ENCODE assay signal across 12 cellular contexts in genomic region chr11:3831378-3832239, GRCh38. TPM values are rescaled to one million over a fixed set of nuclear protein-coding genes. Genes with fewer than 3 reads are reported as not detected.
DNase-seq lines count a peak whose midpoint lies in the region; ATAC-seq and TF ChIP-seq lines count a peak whose summit lies in the region.
"Had no signal": no experiment of that assay in that cellular context is flagged by ENCODE, and none has a peak within 500 bp of the region (broad histone marks: within the 10 kb centered on the region; RNA-seq: fewer than 3 reads in every experiment).

No MANE protein-coding gene starts in this region.

- peak overlapping the region; percentile 48 for H3K27ac ChIP-seq in effector memory CD4-positive, alpha-beta T cell (ENCODE audit: insufficient read depth, low read length, poor library complexity, severe bottlenecking)
- peak overlapping the region in 2 of 4 donors; percentile 2 to 41 for H3K27ac ChIP-seq in body of pancreas

- TF ChIP-seq POLR2A in body of pancreas (IDR thresholded peaks at IDR 0.05) = no peak

- DNase-seq in HFFc6 (no peak), T-helper 17 cell (no peak), neural crest cell (ENCODE audit: low read depth, low spot score) (no peak), iPS-NIHi7 (ENCODE audit: extremely low spot score) (no peak), Ammon's horn (ENCODE audit: low spot score) (no peak), germinal center (ENCODE audit: low spot score) (no peak), body of pancreas (no peak)
- no peak for DNase-seq in effector memory CD4-positive, alpha-beta T cell
- DNase-seq: DND-41, foreskin melanocyte, NCI-H510A treated with DMSO at 0.1 percent for 48 hours, T1000 had no signal

- H3K36me3 Mint-ChIP-seq in HFFc6 (ENCODE audit: low read depth) = peaks cover 31% of the 10 kb centered on the region; the same call in 1 of the 2 replicates
- H3K36me3 Mint-ChIP-seq in T-helper 17 cell (ENCODE audit: low read depth) = peaks cover 4% of the 10 kb centered on the region
- H3K36me3 Mint-ChIP-seq in neural crest cell (ENCODE audit: low read depth) = peaks cover 30% of the 10 kb centered on the region

- H3K4me1 ChIP-seq in effector memory CD4-positive, alpha-beta T cell (ENCODE audit: control insufficient read depth, insufficient read depth, low read length, poor library complexity, severe bottlenecking) = peaks cover 55% of the 10 kb centered on the region
- peaks cover 15% of the 10 kb centered on the region for H3K4me1 ChIP-seq in body of pancreas

- peaks cover 2% of the 10 kb centered on the region; the same call in 1 of the 2 replicates for H3K27me3 Mint-ChIP-seq in HFFc6 (ENCODE audit: insufficient read depth)
- H3K27me3 Mint-ChIP-seq in T-helper 17 cell = no peaks in the 10 kb centered on the region
- H3K27me3 Mint-ChIP-seq in neural crest cell (ENCODE audit: low read depth) = no peaks in the 10 kb centered on the region

- no peak overlapping the region for H3K4me3 ChIP-seq in effector memory CD4-positive, alpha-beta T cell (ENCODE audit: insufficient read depth, low read depth, low read length, poor library complexity, severe bottlenecking)
- H3K4me3 ChIP-seq in body of pancreas = no peak overlapping the region

- TF ChIP-seq CTCF in HFFc6 (IDR thresholded peaks at IDR 0.05) (no peak), neural crest cell (conservative IDR thresholded peaks at IDR 0.05) (no peak), body of pancreas (IDR thresholded peaks at IDR 0.05) (no peak)

- intact Hi-C loops in body of pancreas (cut with DNase I) = no loop called here

- peaks cover 46% of the 10 kb centered on the region for H3K36me3 ChIP-seq in effector memory CD4-positive, alpha-beta T cell (ENCODE audit: control insufficient read depth, insufficient read depth, low read length)
- peaks cover 0 to 8% of the 10 kb centered on the region in 2 donors for H3K36me3 ChIP-seq in body of pancreas (replicated peaks in 1 of 2; ENCODE audit: insufficient read depth in 1 of 2, low read depth in 2 of 2)

- WGBS in body of pancreas, 2 donors = 63 to 82% methylated on average over 12 to 13 of the region's 13 CpGs

- H3K4me3 Mint-ChIP-seq in HFFc6 = no peak overlapping the region
- peak overlapping the region; percentile 71 for H3K4me3 Mint-ChIP-seq in T-helper 17 cell
- H3K4me3 Mint-ChIP-seq in neural crest cell = no peak overlapping the region

- H3K27me3 ChIP-seq in effector memory CD4-positive, alpha-beta T cell (replicated peaks; ENCODE audit: control insufficient read depth, insufficient read depth, low read length, poor library complexity, severe bottlenecking) = no peaks in the 10 kb centered on the region
- no peaks in the 10 kb centered on the region for H3K27me3 ChIP-seq in body of pancreas

- ATAC-seq in T-helper 17 cell = peak; percentile 43
- ATAC-seq in body of pancreas = no peak

- H3K4me1 Mint-ChIP-seq in HFFc6 (ENCODE audit: low read depth) (peaks cover 21% of the 10 kb centered on the region), T-helper 17 cell (peaks cover 64% of the 10 kb centered on the region), neural crest cell (peaks cover 23% of the 10 kb centered on the region)

- H3K9me3 ChIP-seq in T-helper 17 cell (ENCODE audit: control insufficient read depth, low read length, poor library complexity, severe bottlenecking) (no peaks in the 10 kb centered on the region), body of pancreas (no peaks in the 10 kb centered on the region)
- H3K9me3 ChIP-seq in effector memory CD4-positive, alpha-beta T cell (ENCODE audit: control insufficient read depth, low read length) = no peaks in the 10 kb centered on the region

- peak overlapping the region; percentile 34 for H3K27ac Mint-ChIP-seq in HFFc6
- peak overlapping the region; percentile 98 for H3K27ac Mint-ChIP-seq in T-helper 17 cell
- H3K27ac Mint-ChIP-seq in neural crest cell (ENCODE audit: unreplicated experiment) = peak overlapping the region; percentile 59

- H3K9me3 Mint-ChIP-seq in HFFc6 = no peaks in the 10 kb centered on the region
- no peaks in the 10 kb centered on the region for H3K9me3 Mint-ChIP-seq in neural crest cell

RNA-seq across cellular contexts. Expression of gene RHOG, which starts 9.2 kb away (rescaled TPM):
- total RNA-seq in HFFc6 (2021; fragmentation: NEBNext Ultra II Directional; extraction: Animal tissue kit (Norgen Biotek cat#: 25700)) = 10 to 100 TPM; 57.8 to 72.3 (median 66.4) TPM
- total RNA-seq in T-helper 17 cell = 100 to 1,000 TPM; 114 to 123 TPM
- total RNA-seq in neural crest cell = 24.8 and 25.0 TPM in 2 replicates
- total RNA-seq in body of pancreas = 10 to 100 TPM; 10.9 to 15.8 TPM

RNA-seq across cellular contexts. Expression of gene PGAP2, which starts 23.2 kb away (rescaled TPM):
- total RNA-seq in HFFc6 (2021; fragmentation: NEBNext Ultra II Directional; extraction: Animal tissue kit (Norgen Biotek cat#: 25700)) = 10 to 100 TPM; 14.5 to 19.7 (median 17.1) TPM
- total RNA-seq in T-helper 17 cell (10 to 100 TPM; 17.8 to 19.3 TPM), neural crest cell (34.8 and 39.5 TPM in 2 replicates), body of pancreas (10 to 100 TPM; 21.5 to 24.1 TPM)

RNA-seq across cellular contexts. Expression of gene STIM1, which starts 23.9 kb away (rescaled TPM):
- total RNA-seq in HFFc6 (2021; fragmentation: NEBNext Ultra II Directional; extraction: Animal tissue kit (Norgen Biotek cat#: 25700)) = 10 to 100 TPM; 27.6 to 33.1 (median 30.7) TPM
- total RNA-seq in T-helper 17 cell (100 to 1,000 TPM; 115 to 125 TPM), neural crest cell (22.3 and 24.4 TPM in 2 replicates), body of pancreas (10 to 100 TPM; 20.4 to 24.6 TPM)

RNA-seq across cellular contexts. Expression of gene NUP98, which starts 34.3 kb away (rescaled TPM):
- 10 to 100 TPM; 81.4 to 96.7 (median 85.6) TPM for total RNA-seq in HFFc6 (2021; fragmentation: NEBNext Ultra II Directional; extraction: Animal tissue kit (Norgen Biotek cat#: 25700))
- 100 to 1,000 TPM; 120 to 128 TPM for total RNA-seq in T-helper 17 cell
- 96.8 and 104 TPM in 2 replicates for total RNA-seq in neural crest cell
- total RNA-seq in body of pancreas = 10 to 100 TPM; 37.9 to 62.0 TPM

Comparison
In these comparisons a context has a peak if more than half of its experiments do, and no peak if none do; other contexts are left out.
1. H3K27ac Mint-ChIP-seq: peak in every context shown above with its lines; median percentile 98 in T-helper 17 cell; 59 in neural crest cell; 34 in HFFc6.